ENCODE assay signal across 22 cellular contexts in genomic region chr2:747774-748351, GRCh38.
"Had no signal": no experiment of that assay in that cellular context is flagged by ENCODE, and none has a peak within 500 bp of the region (broad histone marks: within the 10 kb centered on the region; RNA-seq: fewer than 3 reads in every experiment).

No MANE protein-coding gene starts in this region.

- H3K4me1 Mint-ChIP-seq: activated naive CD4-positive, alpha-beta T cell treated with anti-CD3 and anti-CD28 coated beads, Interleukin-2, amount 10 ng/mL, durations not matched to agents 7 days and 5 days; activated naive CD8-positive, alpha-beta T cell treated with anti-CD3 and anti-CD28 coated beads for 36 hours; central memory CD8-positive, alpha-beta T cell had no signal

- H3K4me3 ChIP-seq: PC-9 had no signal

- H3K36me3 Mint-ChIP-seq: activated naive CD4-positive, alpha-beta T cell treated with anti-CD3 and anti-CD28 coated beads, Interleukin-2, amount 10 ng/mL, durations not matched to agents 7 days and 5 days; activated naive CD8-positive, alpha-beta T cell treated with anti-CD3 and anti-CD28 coated beads for 36 hours had no signal

- H3K4me2 ChIP-seq: PC-9 had no signal

- H2AFZ ChIP-seq: PC-9 had no signal

- H3K27ac ChIP-seq: PC-9 had no signal

- ATAC-seq: activated CD4-positive, CD25-positive, alpha-beta regulatory T cell treated with anti-CD3 and anti-CD28 coated beads, Interleukin-2, amount 50 U/mL, for 24 hours; activated CD8-positive, alpha-beta T cell treated with anti-CD3 and anti-CD28 coated beads for 36 hours; activated T-cell treated with anti-CD3 and anti-CD28 coated beads, Interleukin-2, amount 50 U/mL, for 72 hours had no signal

- DNase-seq: activated CD4-positive, alpha-beta T cell treated with anti-CD3 and anti-CD28 coated beads for 4 hours; activated CD8-positive, alpha-beta memory T cell treated with anti-CD3 and anti-CD28 coated beads, Interleukin-2, amount 50 U/mL, for 4 hours; activated CD8-positive, alpha-beta T cell treated with anti-CD3 and anti-CD28 coated beads for 36 hours; activated gamma-delta T cell treated with Interleukin-2 at 50 U/mL for 16 hours; activated naive CD4-positive, alpha-beta T cell treated with anti-CD3 and anti-CD28 coated beads, Interleukin-2, amount 10 ng/mL, durations not matched to agents 7 days and 5 days; activated naive CD8-positive, alpha-beta T cell treated with anti-CD3 and anti-CD28 coated beads for 36 hours; activated T-cell treated with anti-CD3 and anti-CD28 coated beads, Interleukin-2, amount 50 U/mL, for 72 hours; anterior cingulate cortex; Karpas-422; MM.1S; NCI-H1105; NCI-H1436; NCI-H1694 treated with DMSO at 0.1 percent for 48 hours; NCI-H2081; NCI-H510A treated with DMSO at 0.1 percent for 48 hours; NCI-H69; PC-9; SHP77 treated with DMSO at 0.1 percent for 48 hours had no signal

- H3K9me3 Mint-ChIP-seq: activated CD8-positive, alpha-beta T cell treated with anti-CD3 and anti-CD28 coated beads for 36 hours; activated naive CD4-positive, alpha-beta T cell treated with anti-CD3 and anti-CD28 coated beads, Interleukin-2, amount 10 ng/mL, durations not matched to agents 7 days and 5 days; activated naive CD8-positive, alpha-beta T cell treated with anti-CD3 and anti-CD28 coated beads for 36 hours; activated T-helper 2 cell treated with anti-CD3 and anti-CD28 coated beads, Interferon-gamma antibody, Interleukin-2, Interleukin-4, amounts not matched to agents 10 μg/mL and 5 μg/mL and 100 μg/mL, durations not matched to agents 14 hours and 24 hours and 36 hours; T-helper 1 cell treated with Interleukin-12 subunit alpha and Interleukin-12 subunit beta and Interleukin-4 antibody, amounts not matched to agents 30 μg/mL and 1 μg/mL, for 36 hours had no signal

- H3K4me3 Mint-ChIP-seq: activated CD8-positive, alpha-beta T cell treated with anti-CD3 and anti-CD28 coated beads for 36 hours; activated naive CD4-positive, alpha-beta T cell treated with anti-CD3 and anti-CD28 coated beads, Interleukin-2, amount 10 ng/mL, durations not matched to agents 7 days and 5 days; activated naive CD8-positive, alpha-beta T cell treated with anti-CD3 and anti-CD28 coated beads for 36 hours; activated T-cell treated with anti-CD3 and anti-CD28 coated beads, Interleukin-2, amount 50 U/mL, for 72 hours; central memory CD8-positive, alpha-beta T cell; T-helper 1 cell treated with Interleukin-12 subunit alpha and Interleukin-12 subunit beta and Interleukin-4 antibody, amounts not matched to agents 30 μg/mL and 1 μg/mL, for 36 hours had no signal

- H3K27ac Mint-ChIP-seq: activated CD8-positive, alpha-beta T cell treated with anti-CD3 and anti-CD28 coated beads for 36 hours; activated naive CD4-positive, alpha-beta T cell treated with anti-CD3 and anti-CD28 coated beads, Interleukin-2, amount 10 ng/mL, durations not matched to agents 7 days and 5 days; activated naive CD8-positive, alpha-beta T cell treated with anti-CD3 and anti-CD28 coated beads for 36 hours; activated T-cell treated with anti-CD3 and anti-CD28 coated beads, Interleukin-2, amount 50 U/mL, for 72 hours; activated T-helper 2 cell treated with anti-CD3 and anti-CD28 coated beads, Interferon-gamma antibody, Interleukin-2, Interleukin-4, amounts not matched to agents 10 μg/mL and 5 μg/mL and 100 μg/mL, durations not matched to agents 14 hours and 24 hours and 36 hours; T-helper 1 cell treated with Interleukin-12 subunit alpha and Interleukin-12 subunit beta and Interleukin-4 antibody, amounts not matched to agents 30 μg/mL and 1 μg/mL, for 36 hours had no signal
